23 cellular contexts compared by ENCODE assay signal in the genomic region with DNA sequence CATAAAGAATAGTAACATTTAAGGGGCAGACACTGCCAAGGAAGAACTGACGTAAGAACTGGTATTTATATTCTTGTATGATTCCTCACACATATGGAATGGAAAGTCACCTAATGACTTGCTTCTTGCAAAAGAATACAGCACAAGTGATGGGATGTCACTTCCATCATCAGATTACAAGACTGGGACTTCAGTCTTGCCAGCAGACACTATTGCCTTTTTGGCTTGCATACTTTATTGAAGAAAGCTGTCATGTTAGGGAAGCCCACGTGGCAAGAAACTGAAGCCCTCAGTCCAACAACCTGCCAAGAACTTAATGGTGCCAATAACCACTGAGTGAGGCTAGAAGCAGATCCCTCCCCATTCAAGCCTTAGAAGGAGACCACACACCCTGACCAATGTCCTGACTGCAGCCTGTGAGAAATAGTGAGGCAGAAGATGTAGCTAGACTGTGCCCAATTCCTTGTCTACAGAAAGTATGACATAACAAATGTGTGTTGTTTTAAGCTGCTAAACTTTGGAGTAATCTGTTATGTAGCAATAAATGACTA. TPM values are rescaled to one million over a fixed set of nuclear protein-coding genes. Genes with fewer than 3 reads are reported as not detected.
DNase-seq lines count a peak whose midpoint lies in the region; ATAC-seq, FAIRE-seq and TF ChIP-seq lines count a peak whose summit lies in the region.
"Had no signal": no experiment of that assay in that cellular context is flagged by ENCODE, and none has a peak within 500 bp of the region (broad histone marks: within the 10 kb centered on the region; RNA-seq: fewer than 3 reads in every experiment).

No MANE protein-coding gene starts in this region.

- no peaks in the 10 kb centered on the region for H3K9me3 ChIP-seq in gastrocnemius medialis
- H3K9me3 ChIP-seq: BLaER1, MG63, right lobe of liver, tibial artery had no signal

- TF ChIP-seq POLR2A in gastrocnemius medialis (IDR thresholded peaks at IDR 0.05) = peak; percentile 47 to 70

- no peaks in the 10 kb centered on the region for H3K27me3 ChIP-seq in gastrocnemius medialis
- H3K27me3 ChIP-seq: BLaER1, MG63, right lobe of liver, tibial artery had no signal

- peak; percentile 36 for DNase-seq in EL
- DNase-seq in HTR-8/SVneo (ENCODE audit: insufficient read length, low spot score) = no peak
- peak; percentile 37 for DNase-seq in fibroblast of gingiva (ENCODE audit: low read depth)
- DNase-seq in gastrocnemius medialis = peak; percentile 87 to 93
- no peak for DNase-seq in activated CD4-positive, alpha-beta T cell treated with anti-CD3 and anti-CD28 coated beads, Interleukin-2, amount 50 U/mL, for 1 hour
- DNase-seq in activated gamma-delta T cell (lab: John Stamatoyannopoulos, UW) = no peak
- DNase-seq: activated CD4-positive, alpha-beta T cell treated with anti-CD3 and anti-CD28 coated beads, Interleukin-2, amount 10 ng/mL, durations not matched to agents 7 days and 5 days; activated naive CD4-positive, alpha-beta T cell; activated T-cell treated with anti-CD3 and anti-CD28 coated beads for 4 hours; anterior cingulate cortex; mammary epithelial cell; MG63; NCI-H1930; right lobe of liver; RPMI8226; stimulated activated naive CD4-positive, alpha-beta T cell; SW 1271; tibial artery had no signal

- H3K4me3 ChIP-seq in gastrocnemius medialis = peak overlapping the region; percentile 20 to 41 (median 34)
- H3K4me3 ChIP-seq: BLaER1, MG63, right lobe of liver, tibial artery had no signal

- peaks cover 79 to 92% of the 10 kb centered on the region in 2 donors for H3K4me1 ChIP-seq in gastrocnemius medialis

- TF ChIP-seq CTCF in gastrocnemius medialis (IDR thresholded peaks at IDR 0.05 in 4 of 5, conservative IDR thresholded peaks at IDR 0.05 in 1 of 5) = no peak

- H3K36me3 ChIP-seq in gastrocnemius medialis = peaks cover 0 to 8% of the 10 kb centered on the region in 2 donors
- H3K36me3 ChIP-seq: right lobe of liver, tibial artery had no signal

- FAIRE-seq in HTR-8/SVneo (lab: Jason Lieb, UNC) = peak; percentile 46
- FAIRE-seq: G401.6 had no signal

- intact Hi-C loops in gastrocnemius medialis (cut with DNase I; ENCODE audit: low total_unique reads) = loop anchor here (1.0 to 2.0 kb wide), 2 partner anchors 15 to 51 kb away; no protein-coding TSS in a partner anchor

- H3K27ac ChIP-seq in gastrocnemius medialis = peak overlapping the region; percentile 97 to 98 (median 98)
- H3K27ac ChIP-seq: BLaER1, HL-60, tibial artery had no signal

- peak; percentile 82 to 91 for ATAC-seq in gastrocnemius medialis
- ATAC-seq in HG03280 (IDR thresholded peaks at IDR 0.05; ENCODE audit: unreplicated experiment) = no peak
- ATAC-seq: HCT116, right lobe of liver had no signal

- in situ Hi-C loops in gastrocnemius medialis (cut with MboI; ENCODE audit: low sequenced_read_pairs in 4 of 4) = loop anchor here in 2 of 4 donors (10.0 kb wide), 2 partner anchors 45 to 125 kb away; no protein-coding TSS in a partner anchor

RNA-seq across cellular contexts. Expression of a gene that starts 12.0 kb away (rescaled TPM):
- total RNA-seq in gastrocnemius medialis = 100 to 1,000 TPM; 500 to 862 (median 706) TPM

Comparison
In these comparisons a context has a peak if more than half of its experiments do, and no peak if none do; other contexts are left out.
1. DNase-seq: peak in EL (single experiment), fibroblast of gingiva (single experiment) and gastrocnemius medialis (2 of 2); none in HTR-8/SVneo (single experiment), activated CD4-positive, alpha-beta T cell treated with anti-CD3 and anti-CD28 coated beads, Interleukin-2, amount 50 U/mL, for 1 hour (single experiment) and activated gamma-delta T cell (single experiment).